In genomic region chr5:11261226-11261625, GRCh38 we compare ENCODE assay signal across 21 cellular contexts.
DNase-seq lines count a peak whose midpoint lies in the region; ATAC-seq and TF ChIP-seq lines count a peak whose summit lies in the region.
"Had no signal": no experiment of that assay in that cellular context is flagged by ENCODE, and none has a peak within 500 bp of the region (broad histone marks: within the 10 kb centered on the region; RNA-seq: fewer than 3 reads in every experiment).

No MANE protein-coding gene starts in this region.

- peak; percentile 91 for DNase-seq in Ammon's horn (ENCODE audit: low spot score)
- peak; percentile 31 for DNase-seq in cerebellar cortex (ENCODE audit: low spot score)
- peak; percentile 77 for DNase-seq in inferior parietal cortex (ENCODE audit: extremely low spot score)
- peak in 6 of 10 donors; percentile 29 to 88 (median 44) for DNase-seq in posterior cingulate gyrus
- no peak for DNase-seq in RWPE1 (ENCODE audit: low spot score)
- DNase-seq in type B pancreatic cell (ENCODE audit: extremely low spot score, unreplicated experiment) = no peak
- no peak for DNase-seq in activated gamma-delta T cell treated with Interleukin-2 at 50 U/mL for 16 hours
- DNase-seq: 8988T; Caco-2; CD4-positive, CD25-positive, alpha-beta regulatory T cell; GDM1; Kasumi-1; MG63; NCI-H1048; NCI-H1436 treated with DMSO at 0.1 percent for 48 hours; NCI-H2029; NCI-H345; NCI-H524 treated with DMSO at 0.1 percent for 48 hours; PC-9 had no signal

- POLR2A ChIA-PET in RWPE1 (lab: Yijun Ruan, JAX; ENCODE audit: low non-redundant PET) = no interaction called here

- H3K27me3 Mint-ChIP-seq in type B pancreatic cell = no peaks in the 10 kb centered on the region
- H3K27me3 Mint-ChIP-seq: B cell; CD4-positive, CD25-positive, alpha-beta regulatory T cell had no signal

- H3K4me1 Mint-ChIP-seq in type B pancreatic cell (ENCODE audit: unreplicated experiment) = peaks cover 4% of the 10 kb centered on the region
- H3K4me1 Mint-ChIP-seq: B cell; CD4-positive, CD25-positive, alpha-beta regulatory T cell had no signal

- ATAC-seq in GM21423 (IDR thresholded peaks at IDR 0.05; ENCODE audit: unreplicated experiment) = no peak

- no peak overlapping the region for H3K27ac ChIP-seq in RWPE1
- H3K27ac ChIP-seq: PC-9 had no signal

- H3K4me3 Mint-ChIP-seq in type B pancreatic cell = no peak overlapping the region
- H3K4me3 Mint-ChIP-seq: B cell; CD4-positive, CD25-positive, alpha-beta regulatory T cell had no signal

- intact Hi-C loops in posterior cingulate gyrus (cut with DNase I) = loop anchor here (10.0 kb wide), 1 partner anchor 644 kb away; the partner anchor contains the start of gene CTNND2

- CTCF ChIA-PET in RWPE1 (lab: Yijun Ruan, JAX) = interaction anchor here (0.8 kb wide), 1 partner anchor 167 kb away, joined by 3 read pairs; no protein-coding TSS in a partner anchor

- no peaks in the 10 kb centered on the region for H3K36me3 Mint-ChIP-seq in type B pancreatic cell
- H3K36me3 Mint-ChIP-seq: CD4-positive, CD25-positive, alpha-beta regulatory T cell had no signal

- H3K9me3 Mint-ChIP-seq in type B pancreatic cell = no peaks in the 10 kb centered on the region

- no peak for TF ChIP-seq CTCF in RWPE1 (conservative IDR thresholded peaks at IDR 0.05; ENCODE audit: low read depth)
- TF ChIP-seq CTCF in type B pancreatic cell (conservative IDR thresholded peaks at IDR 0.05) = no peak

- no peak overlapping the region for H3K27ac Mint-ChIP-seq in type B pancreatic cell
- H3K27ac Mint-ChIP-seq: B cell; CD4-positive, CD25-positive, alpha-beta regulatory T cell had no signal

Comparison
In these comparisons a context has a peak if more than half of its experiments do, and no peak if none do; other contexts are left out.
1. DNase-seq: peak in Ammon's horn (single experiment), cerebellar cortex (single experiment), inferior parietal cortex (single experiment) and posterior cingulate gyrus (6 of 10); none in RWPE1 (single experiment), type B pancreatic cell (single experiment) and activated gamma-delta T cell treated with Interleukin-2 at 50 U/mL for 16 hours (single experiment).